8 cellular contexts compared by ENCODE assay signal in the genomic region with DNA sequence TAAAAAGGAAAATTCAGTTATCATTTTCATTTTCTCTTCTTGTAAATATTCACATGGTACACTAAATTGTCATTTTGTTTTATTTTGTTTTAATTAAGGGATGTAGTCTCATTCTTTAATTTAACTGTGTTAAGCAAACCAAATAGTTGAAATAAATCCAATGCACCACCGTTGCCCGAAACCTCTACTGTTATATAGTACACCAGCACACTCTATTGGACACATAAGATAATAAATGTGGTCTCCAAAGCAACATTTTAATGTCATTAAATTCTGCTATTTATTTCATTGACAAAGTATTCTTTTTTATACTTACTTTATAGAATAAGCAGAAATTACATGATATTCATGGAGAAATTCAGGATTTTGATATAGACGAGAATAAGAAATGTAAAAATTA.
DNase-seq lines count a peak whose midpoint lies in the region; ATAC-seq and TF ChIP-seq lines count a peak whose summit lies in the region.

No MANE protein-coding gene starts in this region.

- peaks cover 2% of the 10 kb centered on the region for H3K4me1 Mint-ChIP-seq in chondrocyte (ENCODE audit: low read depth)

- TF ChIP-seq CTCF in LNCAP (IDR thresholded peaks at IDR 0.05) (peak; percentile 41; the same call in 1 of the 2 replicates), chondrocyte (IDR thresholded peaks at IDR 0.05) (peak; percentile 78), upper lobe of left lung (IDR thresholded peaks at IDR 0.05) (peak in 2 of 6 experiments; percentile 8 to 18)

- no peak overlapping the region for H3K4me3 ChIP-seq in upper lobe of left lung

- H3K36me3 ChIP-seq in upper lobe of left lung, result no peaks in the 10 kb centered on the region

- no peaks in the 10 kb centered on the region for H3K36me3 Mint-ChIP-seq in chondrocyte (ENCODE audit: low read depth)

- H3K4me1 ChIP-seq in upper lobe of left lung, result no peaks in the 10 kb centered on the region

- no peak overlapping the region for H3K27ac Mint-ChIP-seq in chondrocyte (ENCODE audit: unreplicated experiment)

- WGBS in upper lobe of left lung, 2 donors, result 50 to 55% methylated on average over 3 of the region's 3 CpGs

- no peak for TF ChIP-seq EP300 in upper lobe of left lung (IDR thresholded peaks at IDR 0.05)

- peaks cover 44% of the 10 kb centered on the region for H3K27me3 Mint-ChIP-seq in chondrocyte (ENCODE audit: low read depth)

- no peak overlapping the region for H3K4me3 Mint-ChIP-seq in chondrocyte (ENCODE audit: unreplicated experiment)

- ATAC-seq in upper lobe of left lung (ENCODE audit: low FRiP score in 2 of 2), result no peak

- no peak overlapping the region for H3K27ac ChIP-seq in upper lobe of left lung

- no peaks in the 10 kb centered on the region for H3K9me3 Mint-ChIP-seq in chondrocyte (ENCODE audit: low read depth)

- H3K9me3 ChIP-seq in upper lobe of left lung, result no peaks in the 10 kb centered on the region

- TF ChIP-seq POLR2A in upper lobe of left lung (IDR thresholded peaks at IDR 0.05), result no peak

- DNase-seq in DMS53 (lab: John Stamatoyannopoulos, UW) (peak; percentile 38), DMS53 treated with DMSO at 0.1 percent for 48 hours (lab: John Stamatoyannopoulos, UW; ENCODE audit: unreplicated experiment) (no peak), chondrocyte (ENCODE audit: low spot score) (no peak), pons (ENCODE audit: low spot score) (peak; percentile 28), NCI-H187 treated with DMSO at 0.1 percent for 48 hours (lab: John Stamatoyannopoulos, UW) (no peak), upper lobe of left lung (no peak), EL (no peak)

- H3K27me3 ChIP-seq in upper lobe of left lung, result no peaks in the 10 kb centered on the region

Comparison
In these comparisons a context has a peak if more than half of its experiments do, and no peak if none do; other contexts are left out.
1. DNase-seq: peak in DMS53 (single experiment) and pons (single experiment); none in DMS53 treated with DMSO at 0.1 percent for 48 hours (single experiment), chondrocyte (single experiment), NCI-H187 treated with DMSO at 0.1 percent for 48 hours (single experiment), upper lobe of left lung (0 of 2) and EL (single experiment).